1 cellular context compared by ENCODE assay signal in genomic region chr12:132686831-132687210, GRCh38.
TF ChIP-seq lines count a peak whose summit lies in the region.

No MANE protein-coding gene starts in this region.

TF ChIP-seq in K562, 482 proteins besides CTCF, POLR2A, EP300 and RAD21 (continued from another document):
- TF ChIP-seq UBTF (IDR thresholded peaks at IDR 0.05; ENCODE audit: borderline replicate concordance in 1 of 2, low read depth in 2 of 2, low read length in 2 of 2) (peak in 1 of 2 experiments; percentile 86; a peak in 1 of 4 replicates), ZBTB1 (CRISPR knock-in tag; IDR thresholded peaks at IDR 0.05; ENCODE audit: borderline replicate concordance, low read depth) (peak; percentile 70; the same call in 1 of the 2 replicates), RBFOX2 (IDR thresholded peaks at IDR 0.05; ENCODE audit: low read depth, low read length) (no peak), TCF7 (IDR thresholded peaks at IDR 0.05; ENCODE audit: borderline replicate concordance) (no peak), SIN3B (IDR thresholded peaks at IDR 0.05; ENCODE audit: low read depth) (peak; percentile 79), NKRF (IDR thresholded peaks at IDR 0.05; ENCODE audit: borderline replicate concordance) (no peak), ZBTB7A (IDR thresholded peaks at IDR 0.05; ENCODE audit: borderline replicate concordance, control insufficient read depth, low read depth, low read length) (peak; percentile 40; the same call in 1 of the 2 replicates), MTF1 (CRISPR knock-in tag; IDR thresholded peaks at IDR 0.05; ENCODE audit: borderline replicate concordance) (no peak), E2F3 (CRISPR knock-in tag; IDR thresholded peaks at IDR 0.05) (no peak), HES1 (IDR thresholded peaks at IDR 0.05; ENCODE audit: low read depth) (no peak), CBX3 (IDR thresholded peaks at IDR 0.05; ENCODE audit: borderline replicate concordance in 1 of 2, low read length in 2 of 2) (no peak), ZFX (CRISPR knock-in tag; IDR thresholded peaks at IDR 0.05) (peak; percentile 58), ZNF224 (CRISPR knock-in tag; IDR thresholded peaks at IDR 0.05) (no peak), FOXA1 (IDR thresholded peaks at IDR 0.05; ENCODE audit: borderline replicate concordance) (no peak), KLF16 (IDR thresholded peaks at IDR 0.05) (no peak), MCM5 (IDR thresholded peaks at IDR 0.05; ENCODE audit: low read depth) (no peak), SLC30A9 (CRISPR knock-in tag; IDR thresholded peaks at IDR 0.05) (no peak), SIN3A (IDR thresholded peaks at IDR 0.05; ENCODE audit: borderline replicate concordance in 2 of 2, control insufficient read depth in 1 of 2, low read depth in 2 of 2, low read length in 2 of 2) (0 out of 4 replicates have a peak, but pooled peaks of 1 of the 2 experiments have one; percentile 26), CHD7 (IDR thresholded peaks at IDR 0.05; ENCODE audit: low read depth, low read length) (no peak), ZNF830 (CRISPR knock-in tag; IDR thresholded peaks at IDR 0.05) (no peak), KAT2B (IDR thresholded peaks at IDR 0.05; ENCODE audit: low read depth, low read length) (no peak), SMAD1 (IDR thresholded peaks at IDR 0.05; ENCODE audit: low read depth, low read length, partially characterized antibody) (no peak), PHF8 (IDR thresholded peaks at IDR 0.05; ENCODE audit: borderline replicate concordance, low read length) (no peak)
